8 cellular contexts compared by ENCODE assay signal in the genomic region with DNA sequence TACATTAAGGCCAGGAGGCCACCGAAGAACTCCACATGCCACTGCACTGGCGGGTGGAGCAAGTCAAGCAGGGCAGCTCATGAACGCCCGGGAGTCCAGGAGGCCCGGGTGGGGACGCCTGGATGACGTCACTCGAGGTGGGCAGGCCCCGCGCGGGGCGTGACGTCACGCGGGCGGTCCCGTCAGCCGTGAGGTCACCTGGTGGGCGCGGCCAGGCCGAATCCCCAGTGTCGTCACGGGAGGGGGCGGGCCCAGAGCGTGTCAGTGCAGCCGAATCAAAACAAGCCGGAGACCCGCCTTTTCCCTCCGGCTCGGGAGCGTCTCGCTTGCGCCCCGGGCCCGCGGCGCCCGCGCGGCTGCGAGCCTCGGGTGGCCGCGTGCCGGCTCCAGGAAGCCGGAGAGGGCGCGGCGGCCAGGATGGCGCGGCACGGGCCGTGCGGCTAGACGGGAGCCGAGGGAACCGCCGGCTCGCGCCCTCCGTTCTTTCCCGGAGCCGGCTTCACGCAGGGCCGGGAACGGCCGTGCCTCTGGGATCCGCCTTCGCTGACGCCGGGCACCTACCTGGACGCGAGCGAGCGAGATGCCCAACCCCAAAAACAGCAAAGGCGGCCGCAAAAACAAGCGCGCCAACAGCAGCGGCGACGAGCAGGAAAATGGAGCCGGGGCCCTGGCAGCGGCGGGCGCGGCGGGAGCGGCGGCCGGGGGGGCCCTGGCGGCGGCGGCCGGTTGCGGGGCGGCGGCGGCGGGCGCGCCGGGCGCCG. TPM values are rescaled to one million over a fixed set of nuclear protein-coding genes. Genes with fewer than 3 reads are reported as not detected.
DNase-seq lines count a peak whose midpoint lies in the region; ATAC-seq and TF ChIP-seq lines count a peak whose summit lies in the region.

A gene with protein sequence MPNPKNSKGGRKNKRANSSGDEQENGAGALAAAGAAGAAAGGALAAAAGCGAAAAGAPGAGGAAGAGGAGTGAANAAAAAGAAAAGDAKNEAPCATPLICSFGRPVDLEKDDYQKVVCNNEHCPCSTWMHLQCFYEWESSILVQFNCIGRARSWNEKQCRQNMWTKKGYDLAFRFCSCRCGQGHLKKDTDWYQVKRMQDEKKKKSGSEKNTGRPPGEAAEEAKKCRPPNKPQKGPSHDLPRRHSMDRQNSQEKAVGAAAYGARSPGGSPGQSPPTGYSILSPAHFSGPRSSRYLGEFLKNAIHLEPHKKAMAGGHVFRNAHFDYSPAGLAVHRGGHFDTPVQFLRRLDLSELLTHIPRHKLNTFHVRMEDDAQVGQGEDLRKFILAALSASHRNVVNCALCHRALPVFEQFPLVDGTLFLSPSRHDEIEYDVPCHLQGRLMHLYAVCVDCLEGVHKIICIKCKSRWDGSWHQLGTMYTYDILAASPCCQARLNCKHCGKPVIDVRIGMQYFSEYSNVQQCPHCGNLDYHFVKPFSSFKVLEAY (plus strand): TSS at position 264 of the 761 bp plus-strand sequence. CDS start 317 bp downstream, at position 581.

- peak within 1 kb of the TSS; percentile 69; the same call in 1 of the 2 replicates for H2AFZ ChIP-seq in GM23338

- peak within 1 kb of the TSS; percentile 83 for H3K27ac Mint-ChIP-seq in GM23338
- peak within 1 kb of the TSS; percentile 99 to 100 (median 99) for H3K27ac Mint-ChIP-seq in naive B cell
- H3K27ac Mint-ChIP-seq in stimulated activated effector memory CD8-positive, alpha-beta T cell treated with anti-CD3 and anti-CD28 coated beads, Interleukin-12 subunit alpha, Interleukin-12 subunit beta, amount 100 ng/mL, for 72 hours = peak within 1 kb of the TSS; percentile 91

- H3K4me1 Mint-ChIP-seq in GM23338 (peaks cover 13% of the 10 kb centered on the region), naive B cell (peaks cover 71 to 84% (median 81%) of the 10 kb centered on the region in 3 donors)
- H3K4me1 Mint-ChIP-seq in stimulated activated effector memory CD8-positive, alpha-beta T cell treated with anti-CD3 and anti-CD28 coated beads, Interleukin-12 subunit alpha, Interleukin-12 subunit beta, amount 100 ng/mL, for 72 hours = peaks cover 62% of the 10 kb centered on the region

- H3K36me3 Mint-ChIP-seq in GM23338 (ENCODE audit: low read depth) (no peaks in the 10 kb centered on the region), naive B cell (peaks cover 8 to 17% of the 10 kb centered on the region in 2 donors)
- H3K36me3 Mint-ChIP-seq in stimulated activated effector memory CD8-positive, alpha-beta T cell treated with anti-CD3 and anti-CD28 coated beads, Interleukin-12 subunit alpha, Interleukin-12 subunit beta, amount 100 ng/mL, for 72 hours = peaks cover 58% of the 10 kb centered on the region

- no peaks in the 10 kb centered on the region for H4K20me1 ChIP-seq in GM23338 (replicated peaks; ENCODE audit: insufficient read depth)

- no peaks in the 10 kb centered on the region; the same call in 1 of the 2 replicates for H3K79me2 ChIP-seq in GM23338 (replicated peaks; ENCODE audit: insufficient read depth)

- TF ChIP-seq CTCF in GM23338 (conservative IDR thresholded peaks at IDR 0.05; ENCODE audit: low read depth in 2 of 2) = no peak

- no peaks in the 10 kb centered on the region for H3K9me3 Mint-ChIP-seq in GM23338
- peaks cover 0 to 3% (median 0%) of the 10 kb centered on the region in 7 donors for H3K9me3 Mint-ChIP-seq in naive B cell
- no peaks in the 10 kb centered on the region for H3K9me3 Mint-ChIP-seq in stimulated activated effector memory CD8-positive, alpha-beta T cell treated with anti-CD3 and anti-CD28 coated beads, Interleukin-12 subunit alpha, Interleukin-12 subunit beta, amount 100 ng/mL, for 72 hours

- peak; percentile 72 for DNase-seq in DMS79 treated with DMSO at 0.1 percent for 48 hours (lab: John Stamatoyannopoulos, UW)
- DNase-seq in GM23338 (ENCODE audit: low spot score) = peak; percentile 94
- peak; percentile 79 to 86 for DNase-seq in Kasumi-1 (lab: John Stamatoyannopoulos, UW)
- DNase-seq in RPMI8226 = peak; percentile 91
- DNase-seq in activated T-helper 1 cell treated with anti-CD3 and anti-CD28 coated beads, Interleukin-2, amount 50 U/mL, for 16 hours (ENCODE audit: low read depth in 1 of 2, low spot score in 1 of 2) = peak; percentile 99
- peak; percentile 97 for DNase-seq in fibroblast of gingiva (ENCODE audit: low read depth)
- DNase-seq in naive B cell = peak; percentile 99
- DNase-seq in stimulated activated effector memory CD8-positive, alpha-beta T cell treated with anti-CD3 and anti-CD28 coated beads, Interleukin-12 subunit alpha, Interleukin-12 subunit beta, amount 100 ng/mL, for 72 hours (ENCODE audit: low spot score in 2 of 2) = peak; percentile 99

- peak within 1 kb of the TSS; percentile 83 for H3K4me3 Mint-ChIP-seq in GM23338
- H3K4me3 Mint-ChIP-seq in naive B cell = peak within 1 kb of the TSS; percentile 84 to 98 (median 96)
- H3K4me3 Mint-ChIP-seq in stimulated activated effector memory CD8-positive, alpha-beta T cell treated with anti-CD3 and anti-CD28 coated beads, Interleukin-12 subunit alpha, Interleukin-12 subunit beta, amount 100 ng/mL, for 72 hours = peak within 1 kb of the TSS; percentile 81

- no peaks in the 10 kb centered on the region; the same call in 1 of the 2 replicates for H3K9me2 ChIP-seq in GM23338 (ENCODE audit: insufficient read depth)

- H3K27me3 ChIP-seq in GM23338 (ENCODE audit: insufficient read depth) = peaks cover 7% of the 10 kb centered on the region

- H3K27ac ChIP-seq in GM23338 (ENCODE audit: low read depth) = no peak within 1 kb of the TSS

- H3F3A ChIP-seq in GM23338 (replicated peaks; ENCODE audit: low read depth) = peaks cover 4% of the 10 kb centered on the region

- H3K27me3 Mint-ChIP-seq in GM23338 (ENCODE audit: insufficient read depth, low read depth, poor library complexity) (peaks cover 6% of the 10 kb centered on the region), naive B cell (no peaks in the 10 kb centered on the region)

- peak within 1 kb of the TSS; percentile 79 for H3K4me2 ChIP-seq in GM23338

- H3K4me1 ChIP-seq in GM23338 (ENCODE audit: insufficient read depth) = peaks cover 6% of the 10 kb centered on the region; the same call in 1 of the 2 replicates

- peak within 1 kb of the TSS; percentile 83 for H3K4me3 ChIP-seq in GM23338

- ATAC-seq in GM23338 = peak; percentile 76
- ATAC-seq in naive B cell (ENCODE audit: low read depth in 2 of 2) = peak; percentile 77 to 80
- peak; percentile 91 for ATAC-seq in stimulated activated effector memory CD8-positive, alpha-beta T cell treated with anti-CD3 and anti-CD28 coated beads, Interleukin-12 subunit alpha, Interleukin-12 subunit beta, amount 100 ng/mL, for 72 hours

- H3K36me3 ChIP-seq in GM23338 (ENCODE audit: insufficient read depth) = no peaks in the 10 kb centered on the region

TF ChIP-seq in GM23338, 12 proteins besides CTCF, POLR2A, EP300 and RAD21:
- no peak for TF ChIP-seq EZH2phosphoT487 (IDR thresholded peaks at IDR 0.05; ENCODE audit: unreplicated experiment)
- peak; percentile 100 for TF ChIP-seq CREB1 (CRISPR knock-in tag; IDR thresholded peaks at IDR 0.05; ENCODE audit: low read depth)
- TF ChIP-seq POLR2AphosphoS5 (IDR thresholded peaks at IDR 0.05; ENCODE audit: low read depth) = peak; percentile 40; the same call in 1 of the 2 replicates
TF ChIP-seq in GM23338: peak in this region for 2.

RNA-seq across cellular contexts. Expression of the gene that starts here (rescaled TPM):
- 8.1 and 8.5 TPM in 2 replicates for total RNA-seq in GM23338 (2014; rRNA removed; shearing (Covaris generic))
- polyA plus RNA-seq in GM23338 (2016; fragmentation: Nextera tagmentation; extraction: Ambion mirVana) (2.4 and 2.7 TPM in 2 replicates), naive B cell (ENCODE audit: low read depth in 6 of 6) (1 to 10 TPM; 4.0 to 6.2 (median 4.6) TPM)
